In the genomic region with DNA sequence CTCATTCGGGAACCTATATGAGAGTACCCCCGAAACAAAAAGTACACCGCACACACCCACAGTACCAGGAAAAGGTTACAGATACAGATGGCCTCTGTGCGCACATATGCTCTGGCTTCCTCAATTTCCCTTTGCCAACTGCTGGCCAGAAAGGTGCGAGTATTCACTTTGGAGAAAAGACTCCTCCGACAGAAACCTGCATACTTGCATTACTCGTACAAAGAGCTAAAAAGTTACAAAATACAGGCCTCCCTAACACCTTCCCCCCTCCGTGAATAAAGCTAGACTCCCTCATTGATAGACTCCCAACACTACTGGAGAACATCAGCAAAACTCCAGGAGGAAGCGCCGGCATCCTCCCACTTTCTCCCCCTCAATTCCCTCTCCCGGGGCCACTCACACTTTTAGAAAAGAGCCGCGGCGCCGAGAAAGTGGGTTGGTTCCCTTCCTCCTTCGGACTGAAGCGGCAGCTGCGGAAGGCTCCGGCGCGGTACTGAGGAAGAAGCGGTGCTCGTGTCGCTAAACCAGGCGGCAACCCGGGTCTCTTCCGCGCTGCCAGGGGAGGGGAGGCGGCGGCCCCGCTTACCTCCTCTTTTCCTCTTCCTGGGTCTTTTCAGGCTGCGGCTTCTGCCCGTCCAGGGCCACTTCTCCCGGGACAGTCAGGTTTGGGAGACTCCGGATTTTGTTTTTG, we compare ENCODE assay signal across 8 cellular contexts. TPM values are rescaled to one million over a fixed set of nuclear protein-coding genes. Genes with fewer than 3 reads are reported as not detected.
DNase-seq lines count a peak whose midpoint lies in the region; ATAC-seq lines count a peak whose summit lies in the region.

No MANE protein-coding gene starts in this region.

- POLR2A ChIA-PET in CD8-positive, alpha-beta memory T cell (lab: Charles Lee) = interaction anchor here (0.6 to 3.8 kb wide), 9 partner anchors 8 to 434 kb away, joined by 3 to 41 read pairs (median 4); a partner anchor contains a TSS
- POLR2A ChIA-PET in activated CD4-positive, alpha-beta T cell treated with anti-CD3 and anti-CD28 coated beads for 36 hours (lab: Charles Lee) = interaction anchor here (0.6 to 1.1 kb wide), 2 partner anchors 19 to 44 kb away, joined by 3 read pairs; no protein-coding TSS in a partner anchor

- ATAC-seq in activated CD4-positive, alpha-beta T cell treated with anti-CD3 and anti-CD28 coated beads for 36 hours = no peak
- ATAC-seq in GM19397 (IDR thresholded peaks at IDR 0.05; ENCODE audit: unreplicated experiment) (no peak), GM21825 (IDR thresholded peaks at IDR 0.05; ENCODE audit: unreplicated experiment) (no peak)

- CTCF ChIA-PET in CD8-positive, alpha-beta memory T cell (lab: Charles Lee) = interaction anchor here (1.5 to 6.9 kb wide), 4 partner anchors 9 to 36 kb away, joined by 4 to 40 read pairs (median 19); no protein-coding TSS in a partner anchor
- CTCF ChIA-PET in activated CD4-positive, alpha-beta T cell treated with anti-CD3 and anti-CD28 coated beads for 36 hours (lab: Charles Lee) = interaction anchor here (0.6 to 2.0 kb wide), 5 partner anchors 16 to 36 kb away, joined by 3 to 8 read pairs (median 5); no protein-coding TSS in a partner anchor

- H3K27me3 Mint-ChIP-seq in CD8-positive, alpha-beta memory T cell = peaks cover 0 to 7% of the 10 kb centered on the region in 2 donors
- H3K27me3 Mint-ChIP-seq in activated CD4-positive, alpha-beta T cell treated with anti-CD3 and anti-CD28 coated beads for 36 hours = no peaks in the 10 kb centered on the region

- H3K9me3 Mint-ChIP-seq in CD8-positive, alpha-beta memory T cell = no peaks in the 10 kb centered on the region
- no peaks in the 10 kb centered on the region for H3K9me3 Mint-ChIP-seq in activated CD4-positive, alpha-beta T cell treated with anti-CD3 and anti-CD28 coated beads for 36 hours (ENCODE audit: low read depth)

- H3K36me3 ChIP-seq in CD8-positive, alpha-beta memory T cell (ENCODE audit: insufficient read depth, low read length) = no peaks in the 10 kb centered on the region
- H3K36me3 ChIP-seq in duodenal mucosa (ENCODE audit: control insufficient read depth in 1 of 2, insufficient read depth in 2 of 2, low read length in 2 of 2) = peaks cover 0 to 8% of the 10 kb centered on the region in 2 donors

- H3K4me3 Mint-ChIP-seq in CD8-positive, alpha-beta memory T cell = peak overlapping the region; percentile 89 to 98 (median 96)
- H3K4me3 Mint-ChIP-seq in activated CD4-positive, alpha-beta T cell treated with anti-CD3 and anti-CD28 coated beads for 36 hours = peak overlapping the region; percentile 82

- H3K4me1 Mint-ChIP-seq in CD8-positive, alpha-beta memory T cell = peaks cover 73 to 82% (median 74%) of the 10 kb centered on the region in 3 donors
- peaks cover 54% of the 10 kb centered on the region for H3K4me1 Mint-ChIP-seq in activated CD4-positive, alpha-beta T cell treated with anti-CD3 and anti-CD28 coated beads for 36 hours

- peak; percentile 30 to 71 (median 44) for DNase-seq in CD8-positive, alpha-beta memory T cell
- peak; percentile 40 for DNase-seq in KG1 (lab: John Stamatoyannopoulos, UW)
- peak; percentile 74 for DNase-seq in activated CD4-positive, alpha-beta T cell treated with anti-CD3 and anti-CD28 coated beads for 36 hours
- DNase-seq in medulla oblongata (ENCODE audit: extremely low spot score) = peak; percentile 37
- DNase-seq in stimulated activated CD8-positive, alpha-beta memory T cell treated with anti-CD3 and anti-CD28 coated beads, Interleukin-4, amount 100 ng/mL, for 4 hours (ENCODE audit: low read depth in 2 of 2, low spot score in 1 of 2) = peak; percentile 18 to 21

- intact Hi-C loops in activated CD4-positive, alpha-beta T cell treated with anti-CD3 and anti-CD28 coated beads for 36 hours (cut with DNase I, micrococcal nuclease) = loop anchor here (5.0 to 10.0 kb wide), 4 partner anchors 432 to 1520 kb away; a partner anchor contains a TSS

- peak overlapping the region; percentile 55 to 80 for H3K9ac ChIP-seq in duodenal mucosa (ENCODE audit: low read depth in 1 of 2, low read length in 2 of 2)

- peaks cover 0 to 47% (median 7%) of the 10 kb centered on the region in 3 donors for H3K36me3 Mint-ChIP-seq in CD8-positive, alpha-beta memory T cell
- peaks cover 34% of the 10 kb centered on the region for H3K36me3 Mint-ChIP-seq in activated CD4-positive, alpha-beta T cell treated with anti-CD3 and anti-CD28 coated beads for 36 hours (ENCODE audit: low read depth)

- no peaks in the 10 kb centered on the region for H3K27me3 ChIP-seq in CD8-positive, alpha-beta memory T cell (ENCODE audit: insufficient read depth, low read length, poor library complexity, severe bottlenecking)
- H3K27me3 ChIP-seq in duodenal mucosa (ENCODE audit: control insufficient read depth in 1 of 2, insufficient read depth in 2 of 2, low read length in 2 of 2) = no peaks in the 10 kb centered on the region

- peak overlapping the region; percentile 80 to 97 (median 95) for H3K27ac Mint-ChIP-seq in CD8-positive, alpha-beta memory T cell
- peak overlapping the region; percentile 86 for H3K27ac Mint-ChIP-seq in activated CD4-positive, alpha-beta T cell treated with anti-CD3 and anti-CD28 coated beads for 36 hours

- peak overlapping the region; percentile 78 for H3K4me3 ChIP-seq in CD8-positive, alpha-beta memory T cell (ENCODE audit: low read length)
- H3K4me3 ChIP-seq in duodenal mucosa (ENCODE audit: low read depth in 1 of 2, low read length in 2 of 2) = peak overlapping the region; percentile 96

- H3K27ac ChIP-seq in CD8-positive, alpha-beta memory T cell (ENCODE audit: low read depth, low read length) = peak overlapping the region; percentile 80
- H3K27ac ChIP-seq in duodenal mucosa (ENCODE audit: low read depth, low read length) = no peak overlapping the region

- no peaks in the 10 kb centered on the region for H3K9me3 ChIP-seq in CD8-positive, alpha-beta memory T cell (ENCODE audit: low read length)
- H3K9me3 ChIP-seq in duodenal mucosa (ENCODE audit: control insufficient read depth in 1 of 2, low read length in 2 of 2) = peaks cover 2% of the 10 kb centered on the region in 2 donors

- H3K4me1 ChIP-seq in CD8-positive, alpha-beta memory T cell (ENCODE audit: insufficient read depth, low read length) = peaks cover 61% of the 10 kb centered on the region
- peaks cover 28 to 50% of the 10 kb centered on the region in 2 donors for H3K4me1 ChIP-seq in duodenal mucosa (ENCODE audit: control insufficient read depth in 1 of 2, insufficient read depth in 2 of 2, low read length in 2 of 2)

RNA-seq across cellular contexts. Expression of a gene that starts 1.2 kb away (rescaled TPM):
- 10 to 100 TPM; 46.6 to 54.3 TPM for total RNA-seq in CD8-positive, alpha-beta memory T cell
- polyA plus RNA-seq in CD8-positive, alpha-beta memory T cell = 42.7 TPM
- 10 to 100 TPM; 29.8 to 31.6 TPM for total RNA-seq in activated CD4-positive, alpha-beta T cell treated with anti-CD3 and anti-CD28 coated beads for 36 hours

Comparison
In these comparisons a context has a peak if more than half of its experiments do, and no peak if none do; other contexts are left out.
1. DNase-seq: peak in every context shown above with its lines; median percentile 74 in activated CD4-positive, alpha-beta T cell treated with anti-CD3 and anti-CD28 coated beads for 36 hours; 44 in CD8-positive, alpha-beta memory T cell; 40 in KG1; 37 in medulla oblongata; 20 in stimulated activated CD8-positive, alpha-beta memory T cell treated with anti-CD3 and anti-CD28 coated beads, Interleukin-4, amount 100 ng/mL, for 4 hours.